Comparison of ENCODE assay signal across 29 cellular contexts in the genomic region with DNA sequence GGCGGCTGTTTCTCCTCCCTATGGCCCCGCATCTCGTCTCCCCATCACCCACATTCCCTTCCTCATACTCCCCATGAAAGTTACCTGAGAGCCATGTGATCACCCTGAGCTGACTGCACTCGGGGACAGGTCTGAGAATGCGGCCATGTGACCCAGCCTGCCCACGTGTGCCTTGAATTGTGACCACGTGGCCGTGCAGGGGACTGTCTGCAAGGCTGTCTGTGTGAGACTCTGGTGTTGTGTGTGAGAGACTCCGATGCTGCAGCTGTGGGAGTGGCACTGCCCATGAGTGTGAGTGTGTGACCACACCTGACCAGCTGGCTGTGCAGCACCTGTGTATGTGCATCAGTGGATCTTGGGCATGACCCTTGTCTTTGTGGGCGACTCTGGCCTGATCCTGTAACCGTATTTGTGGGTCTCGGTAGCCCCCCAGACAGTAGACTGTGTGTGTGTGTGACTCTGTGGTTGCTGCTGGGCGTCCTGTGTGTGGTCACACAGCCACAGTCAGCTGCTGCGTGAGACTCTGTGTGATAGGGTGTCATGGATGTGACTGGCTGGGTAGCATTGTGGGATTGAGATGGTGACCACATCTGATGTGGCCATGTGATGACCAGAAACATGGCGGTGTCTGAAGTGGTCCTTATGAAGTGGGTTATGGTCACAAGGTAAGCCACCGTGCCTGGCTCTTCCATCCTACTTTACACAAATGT.
"Had no signal": no experiment of that assay in that cellular context is flagged by ENCODE, and none has a peak within 500 bp of the region (broad histone marks: within the 10 kb centered on the region; RNA-seq: fewer than 3 reads in every experiment).

No MANE protein-coding gene starts in this region.

- H3K4me2 ChIP-seq: hepatocyte had no signal

- H3K4me1 Mint-ChIP-seq: endodermal cell; naive thymus-derived CD8-positive, alpha-beta T cell; stimulated activated memory B cell treated with anti-CD40 and anti-IgM and Interleukin-4, amounts not matched to agents 10 μg/mL and 1 μg/mL and 100 μg/mL, for 72 hours had no signal

- H3K27me3 Mint-ChIP-seq: dendritic cell treated with granulocyte-macrophage colony-stimulating factor and Interleukin-4, amounts not matched to agents 40 ng/mL and 50 ng/mL, for 4 days; naive thymus-derived CD8-positive, alpha-beta T cell had no signal

- H3K9me3 Mint-ChIP-seq: dendritic cell treated with granulocyte-macrophage colony-stimulating factor and Interleukin-4, amounts not matched to agents 40 ng/mL and 50 ng/mL, for 4 days; endodermal cell; naive thymus-derived CD8-positive, alpha-beta T cell; neural crest cell; stimulated activated memory B cell treated with anti-CD40 and anti-IgM and Interleukin-4, amounts not matched to agents 10 μg/mL and 1 μg/mL and 100 μg/mL, for 72 hours had no signal

- H3K4me1 ChIP-seq: colonic mucosa, heart left ventricle, left lung, psoas muscle, spleen, tibial nerve, upper lobe of right lung, vagina had no signal

- H3K27ac ChIP-seq: colonic mucosa, epithelial cell of prostate, gastrocnemius medialis, heart left ventricle, hepatocyte, left lung, psoas muscle, skin epidermis, spleen, thoracic aorta, tibial nerve, upper lobe of right lung, vagina had no signal

- H3K79me2 ChIP-seq: hepatocyte had no signal

- H3K27ac Mint-ChIP-seq: dendritic cell treated with granulocyte-macrophage colony-stimulating factor and Interleukin-4, amounts not matched to agents 40 ng/mL and 50 ng/mL, for 4 days; endodermal cell; naive thymus-derived CD8-positive, alpha-beta T cell; stimulated activated memory B cell treated with anti-CD40 and anti-IgM and Interleukin-4, amounts not matched to agents 10 μg/mL and 1 μg/mL and 100 μg/mL, for 72 hours had no signal

- H3K36me3 ChIP-seq: gastrocnemius medialis, heart left ventricle, upper lobe of right lung had no signal

- H2AFZ ChIP-seq: hepatocyte had no signal

- H3K36me3 Mint-ChIP-seq: naive thymus-derived CD8-positive, alpha-beta T cell; stimulated activated memory B cell treated with anti-CD40 and anti-IgM and Interleukin-4, amounts not matched to agents 10 μg/mL and 1 μg/mL and 100 μg/mL, for 72 hours had no signal

- H3K4me3 ChIP-seq: colonic mucosa, gastrocnemius medialis, heart left ventricle, hepatocyte, left lung, psoas muscle, skin epidermis, spleen, thoracic aorta, tibial nerve, upper lobe of right lung, vagina had no signal

- H3K27me3 ChIP-seq: colonic mucosa, gastrocnemius medialis, heart left ventricle, hepatocyte, left lung, spleen, tibial nerve, upper lobe of right lung, vagina had no signal

- DNase-seq: colonic mucosa; effector CD8-positive, alpha-beta T cell; endodermal cell; foreskin fibroblast; gastrocnemius medialis; heart left ventricle; left cardiac atrium; left lung; mammary epithelial cell; mesendoderm; midbrain; naive thymus-derived CD8-positive, alpha-beta T cell; nucleus accumbens; psoas muscle; right cardiac atrium; spleen; stimulated activated CD4-positive, alpha-beta T cell treated with anti-CD3 and anti-CD28 coated beads, Interleukin-4, amount 100 ng/mL, for 4 hours; stimulated activated naive CD8-positive, alpha-beta T cell treated with anti-CD3 and anti-CD28 coated beads, Interleukin-15, Interleukin-2, amounts not matched to agents 100 U/mL and 50 U/mL, for 24 hours; upper lobe of right lung had no signal

- H3K9me3 ChIP-seq: colonic mucosa, gastrocnemius medialis, heart left ventricle, left lung, psoas muscle, spleen, thoracic aorta, tibial nerve, upper lobe of right lung, vagina had no signal

- H3K4me3 Mint-ChIP-seq: dendritic cell treated with granulocyte-macrophage colony-stimulating factor and Interleukin-4, amounts not matched to agents 40 ng/mL and 50 ng/mL, for 4 days; endodermal cell; naive thymus-derived CD8-positive, alpha-beta T cell; neural crest cell; stimulated activated memory B cell treated with anti-CD40 and anti-IgM and Interleukin-4, amounts not matched to agents 10 μg/mL and 1 μg/mL and 100 μg/mL, for 72 hours had no signal

- FAIRE-seq: islet of Langerhans had no signal
